ENCODE assay signal across 1 cellular context in genomic region chr11:111308140-111308539, GRCh38.
TF ChIP-seq lines count a peak whose summit lies in the region.

No MANE protein-coding gene starts in this region.

TF ChIP-seq in HepG2, 621 proteins besides CTCF, POLR2A, EP300 and RAD21 (continued from another document):
- TF ChIP-seq ELF3 (CRISPR knock-in tag; IDR thresholded peaks at IDR 0.05) (0 out of 2 replicates have a peak, but pooled peaks have one; percentile 27), TGIF2 (CRISPR knock-in tag; IDR thresholded peaks at IDR 0.05) (0 out of 2 replicates have a peak, but pooled peaks have one; percentile 30), MTF2 (CRISPR knock-in tag; IDR thresholded peaks at IDR 0.05; ENCODE audit: borderline replicate concordance) (no peak), PAXIP1 (CRISPR knock-in tag; conservative IDR thresholded peaks at IDR 0.05) (peak; percentile 42; the same call in 1 of the 2 replicates), YEATS2 (CRISPR knock-in tag; IDR thresholded peaks at IDR 0.05; ENCODE audit: borderline replicate concordance) (0 out of 2 replicates have a peak, but pooled peaks have one; percentile 16), HNF4G (IDR thresholded peaks at IDR 0.05; ENCODE audit: borderline replicate concordance, low read depth, low read length) (peak; percentile 95), HNF4G (CRISPR knock-in tag; IDR thresholded peaks at IDR 0.05; ENCODE audit: borderline replicate concordance, low read depth) (peak; percentile 91; the same call in 1 of the 2 replicates), GRHL1 (CRISPR knock-in tag; conservative IDR thresholded peaks at IDR 0.05) (no peak), IRX3 (CRISPR knock-in tag; IDR thresholded peaks at IDR 0.05; ENCODE audit: borderline replicate concordance, low read depth) (no peak), NCOA2 (CRISPR knock-in tag; IDR thresholded peaks at IDR 0.05) (0 out of 2 replicates have a peak, but pooled peaks have one; percentile 14), YY1 (IDR thresholded peaks at IDR 0.05; ENCODE audit: insufficient read depth, insufficient replicate concordance, low read depth, low read length) (no peak), HDAC1 (CRISPR knock-in tag; IDR thresholded peaks at IDR 0.05) (peak; percentile 25; the same call in 1 of the 2 replicates), NFKB2 (CRISPR knock-in tag; IDR thresholded peaks at IDR 0.05; ENCODE audit: borderline replicate concordance) (no peak)
- TF ChIP-seq, protein P1, sequence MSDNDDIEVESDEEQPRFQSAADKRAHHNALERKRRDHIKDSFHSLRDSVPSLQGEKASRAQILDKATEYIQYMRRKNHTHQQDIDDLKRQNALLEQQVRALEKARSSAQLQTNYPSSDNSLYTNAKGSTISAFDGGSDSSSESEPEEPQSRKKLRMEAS (IDR thresholded peaks at IDR 0.05), result peak; percentile 57
- TF ChIP-seq, protein P2, sequence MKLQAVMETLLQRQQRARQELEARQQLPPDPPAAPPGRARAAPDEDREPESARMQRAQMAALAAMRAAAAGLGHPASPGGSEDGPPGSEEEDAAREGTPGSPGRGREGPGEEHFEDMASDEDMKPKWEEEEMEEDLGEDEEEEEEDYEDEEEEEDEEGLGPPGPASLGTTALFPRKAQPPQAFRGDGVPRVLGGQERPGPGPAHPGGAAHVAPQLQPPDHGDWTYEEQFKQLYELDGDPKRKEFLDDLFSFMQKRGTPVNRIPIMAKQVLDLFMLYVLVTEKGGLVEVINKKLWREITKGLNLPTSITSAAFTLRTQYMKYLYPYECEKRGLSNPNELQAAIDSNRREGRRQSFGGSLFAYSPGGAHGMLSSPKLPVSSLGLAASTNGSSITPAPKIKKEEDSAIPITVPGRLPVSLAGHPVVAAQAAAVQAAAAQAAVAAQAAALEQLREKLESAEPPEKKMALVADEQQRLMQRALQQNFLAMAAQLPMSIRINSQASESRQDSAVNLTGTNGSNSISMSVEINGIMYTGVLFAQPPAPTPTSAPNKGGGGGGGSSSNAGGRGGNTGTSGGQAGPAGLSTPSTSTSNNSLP (IDR thresholded peaks at IDR 0.05; ENCODE audit: low read depth, low read length), result peak; percentile 38; the same call in 1 of the 2 replicates
- TF ChIP-seq, protein P3, sequence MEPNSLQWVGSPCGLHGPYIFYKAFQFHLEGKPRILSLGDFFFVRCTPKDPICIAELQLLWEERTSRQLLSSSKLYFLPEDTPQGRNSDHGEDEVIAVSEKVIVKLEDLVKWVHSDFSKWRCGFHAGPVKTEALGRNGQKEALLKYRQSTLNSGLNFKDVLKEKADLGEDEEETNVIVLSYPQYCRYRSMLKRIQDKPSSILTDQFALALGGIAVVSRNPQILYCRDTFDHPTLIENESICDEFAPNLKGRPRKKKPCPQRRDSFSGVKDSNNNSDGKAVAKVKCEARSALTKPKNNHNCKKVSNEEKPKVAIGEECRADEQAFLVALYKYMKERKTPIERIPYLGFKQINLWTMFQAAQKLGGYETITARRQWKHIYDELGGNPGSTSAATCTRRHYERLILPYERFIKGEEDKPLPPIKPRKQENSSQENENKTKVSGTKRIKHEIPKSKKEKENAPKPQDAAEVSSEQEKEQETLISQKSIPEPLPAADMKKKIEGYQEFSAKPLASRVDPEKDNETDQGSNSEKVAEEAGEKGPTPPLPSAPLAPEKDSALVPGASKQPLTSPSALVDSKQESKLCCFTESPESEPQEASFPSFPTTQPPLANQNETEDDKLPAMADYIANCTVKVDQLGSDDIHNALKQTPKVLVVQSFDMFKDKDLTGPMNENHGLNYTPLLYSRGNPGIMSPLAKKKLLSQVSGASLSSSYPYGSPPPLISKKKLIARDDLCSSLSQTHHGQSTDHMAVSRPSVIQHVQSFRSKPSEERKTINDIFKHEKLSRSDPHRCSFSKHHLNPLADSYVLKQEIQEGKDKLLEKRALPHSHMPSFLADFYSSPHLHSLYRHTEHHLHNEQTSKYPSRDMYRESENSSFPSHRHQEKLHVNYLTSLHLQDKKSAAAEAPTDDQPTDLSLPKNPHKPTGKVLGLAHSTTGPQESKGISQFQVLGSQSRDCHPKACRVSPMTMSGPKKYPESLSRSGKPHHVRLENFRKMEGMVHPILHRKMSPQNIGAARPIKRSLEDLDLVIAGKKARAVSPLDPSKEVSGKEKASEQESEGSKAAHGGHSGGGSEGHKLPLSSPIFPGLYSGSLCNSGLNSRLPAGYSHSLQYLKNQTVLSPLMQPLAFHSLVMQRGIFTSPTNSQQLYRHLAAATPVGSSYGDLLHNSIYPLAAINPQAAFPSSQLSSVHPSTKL (CRISPR knock-in tag; IDR thresholded peaks at IDR 0.05), result peak; percentile 82
